ENCODE assay signal across 10 cellular contexts in the genomic region with DNA sequence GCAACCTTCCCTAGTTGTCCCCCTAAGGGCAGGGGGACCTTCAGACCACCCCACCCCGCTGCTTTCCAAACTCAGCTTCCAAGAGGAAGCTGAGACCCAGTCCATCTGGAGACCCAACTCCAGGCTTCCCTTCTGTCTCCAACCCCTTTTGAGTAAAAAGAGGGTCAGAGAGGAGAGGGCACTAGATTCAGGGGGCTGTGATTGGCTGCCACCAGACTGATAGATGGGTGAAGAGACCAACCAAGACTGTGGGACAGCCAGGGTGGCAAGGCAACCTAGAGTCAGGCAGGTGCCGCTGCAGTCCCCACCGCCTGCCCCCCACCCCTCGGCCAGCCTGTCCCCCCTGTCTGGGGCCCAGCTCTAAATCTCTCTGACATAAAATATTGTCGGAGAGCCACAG.
DNase-seq lines count a peak whose midpoint lies in the region; ATAC-seq and TF ChIP-seq lines count a peak whose summit lies in the region.
"Had no signal": no experiment of that assay in that cellular context is flagged by ENCODE, and none has a peak within 500 bp of the region (broad histone marks: within the 10 kb centered on the region; RNA-seq: fewer than 3 reads in every experiment).

No MANE protein-coding gene starts in this region.

- H3K9me3 Mint-ChIP-seq in activated CD8-positive, alpha-beta memory T cell treated with anti-CD3 and anti-CD28 coated beads, Interleukin-2, amount 10 ng/mL, durations not matched to agents 7 days and 5 days (ENCODE audit: low read depth): peaks cover 2% of the 10 kb centered on the region
- H3K9me3 Mint-ChIP-seq in central memory CD8-positive, alpha-beta T cell: no peaks in the 10 kb centered on the region
- H3K9me3 Mint-ChIP-seq in stimulated activated naive B cell treated with anti-CD40 and anti-IgM and Interleukin-4, amounts not matched to agents 10 μg/mL and 1 μg/mL and 100 μg/mL, for 72 hours: peaks cover 0 to 2% of the 10 kb centered on the region in 2 donors

- no peaks in the 10 kb centered on the region for H3K79me2 ChIP-seq in OCI-LY7 (ENCODE audit: insufficient read depth, low read depth, low read length)

- DNase-seq in activated CD8-positive, alpha-beta memory T cell treated with anti-CD3 and anti-CD28 coated beads, Interleukin-2, amount 10 ng/mL, durations not matched to agents 7 days and 5 days: no peak
- DNase-seq in activated CD8-positive, alpha-beta memory T cell treated with anti-CD3 and anti-CD28 coated beads, Interleukin-2, amount 50 U/mL, for 4 hours: no peak
- DNase-seq in OCI-LY7 (ENCODE audit: low spot score): peak; percentile 65
- DNase-seq in central memory CD8-positive, alpha-beta T cell (ENCODE audit: low spot score in 2 of 2): no peak
- DNase-seq in stimulated activated naive B cell treated with anti-CD40 and anti-IgM and Interleukin-4, amounts not matched to agents 10 μg/mL and 1 μg/mL and 100 μg/mL, for 72 hours: peak; percentile 80
- no peak for DNase-seq in NCI-H345 treated with DMSO at 0.1 percent for 48 hours (lab: John Stamatoyannopoulos, UW; ENCODE audit: unreplicated experiment)
- DNase-seq in omental fat pad (ENCODE audit: low spot score): no peak
- DNase-seq: thyroid gland had no signal

- intact Hi-C loops in OCI-LY7 (cut with micrococcal nuclease; ENCODE audit: unreplicated experiment): no loop called here

- ATAC-seq in activated CD8-positive, alpha-beta memory T cell treated with anti-CD3 and anti-CD28 coated beads, Interleukin-2, amount 10 ng/mL, durations not matched to agents 7 days and 5 days: peak; percentile 43
- no peak for ATAC-seq in central memory CD8-positive, alpha-beta T cell (replicated peaks; ENCODE audit: extremely low read depth, poor library complexity, severe bottlenecking)
- peak; percentile 94 to 95 for ATAC-seq in stimulated activated naive B cell treated with anti-CD40 and anti-IgM and Interleukin-4, amounts not matched to agents 10 μg/mL and 1 μg/mL and 100 μg/mL, for 72 hours (replicated peaks)
- ATAC-seq in HG02970 (IDR thresholded peaks at IDR 0.05; ENCODE audit: low FRiP score, unreplicated experiment) (no peak), omental fat pad (ENCODE audit: low FRiP score) (no peak)

- CTCF ChIA-PET in activated CD8-positive, alpha-beta memory T cell treated with anti-CD3 and anti-CD28 coated beads, Interleukin-2, amount 10 ng/mL, durations not matched to agents 7 days and 5 days (lab: Charles Lee): interaction anchor here (1.2 kb wide), 1 partner anchor 116 kb away, joined by 3 read pairs; no protein-coding TSS in a partner anchor
- CTCF ChIA-PET in OCI-LY7 (lab: Charles Lee; ENCODE audit: unreplicated experiment): no interaction called here

- no peak overlapping the region for H3K27ac Mint-ChIP-seq in activated CD8-positive, alpha-beta memory T cell treated with anti-CD3 and anti-CD28 coated beads, Interleukin-2, amount 10 ng/mL, durations not matched to agents 7 days and 5 days
- no peak overlapping the region for H3K27ac Mint-ChIP-seq in central memory CD8-positive, alpha-beta T cell (ENCODE audit: low read depth)
- H3K27ac Mint-ChIP-seq in stimulated activated naive B cell treated with anti-CD40 and anti-IgM and Interleukin-4, amounts not matched to agents 10 μg/mL and 1 μg/mL and 100 μg/mL, for 72 hours: peak overlapping the region; percentile 98

- H2AFZ ChIP-seq in OCI-LY7 (ENCODE audit: low read length): peak overlapping the region; percentile 27; the same call in 1 of the 2 replicates

- H3K4me3 Mint-ChIP-seq in activated CD8-positive, alpha-beta memory T cell treated with anti-CD3 and anti-CD28 coated beads, Interleukin-2, amount 10 ng/mL, durations not matched to agents 7 days and 5 days: peak overlapping the region; percentile 56
- peak overlapping the region; percentile 49 for H3K4me3 Mint-ChIP-seq in central memory CD8-positive, alpha-beta T cell
- H3K4me3 Mint-ChIP-seq in stimulated activated naive B cell treated with anti-CD40 and anti-IgM and Interleukin-4, amounts not matched to agents 10 μg/mL and 1 μg/mL and 100 μg/mL, for 72 hours: peak overlapping the region; percentile 90 to 96

- no peaks in the 10 kb centered on the region for H3K36me3 ChIP-seq in OCI-LY7 (ENCODE audit: insufficient read depth, low read length)
- H3K36me3 ChIP-seq: esophagus muscularis mucosa, thyroid gland had no signal

- H3K4me3 ChIP-seq in OCI-LY7 (ENCODE audit: low read depth, low read length, poor library complexity, severe bottlenecking): peak overlapping the region; percentile 49
- H3K4me3 ChIP-seq: esophagus muscularis mucosa, thyroid gland had no signal

- POLR2A ChIA-PET in OCI-LY7 (lab: Charles Lee): interaction anchor here (0.6 to 1.3 kb wide), 3 partner anchors 34 to 1544 kb away, joined by 3 to 5 read pairs (median 3); no protein-coding TSS in a partner anchor

- H3K27ac ChIP-seq in OCI-LY7 (ENCODE audit: low read depth, low read length, poor library complexity, severe bottlenecking): no peak overlapping the region
- H3K27ac ChIP-seq: esophagus muscularis mucosa, thyroid gland had no signal

- no peaks in the 10 kb centered on the region for H3K9me3 ChIP-seq in OCI-LY7 (ENCODE audit: low read length)
- H3K9me3 ChIP-seq: esophagus muscularis mucosa, thyroid gland had no signal

- TF ChIP-seq CTCF in OCI-LY7 (conservative IDR thresholded peaks at IDR 0.05; ENCODE audit: low read length) (0 out of 2 replicates have a peak, but pooled peaks have one; percentile 16), omental fat pad (IDR thresholded peaks at IDR 0.05) (no peak)

- H3K4me1 ChIP-seq in OCI-LY7 (ENCODE audit: insufficient read depth, low read length, poor library complexity, severe bottlenecking): peaks cover 26% of the 10 kb centered on the region
- H3K4me1 ChIP-seq: esophagus muscularis mucosa had no signal

- no peaks in the 10 kb centered on the region for H4K20me1 ChIP-seq in OCI-LY7 (ENCODE audit: insufficient read depth, low read length)

- H3K4me1 Mint-ChIP-seq in activated CD8-positive, alpha-beta memory T cell treated with anti-CD3 and anti-CD28 coated beads, Interleukin-2, amount 10 ng/mL, durations not matched to agents 7 days and 5 days: peaks cover 9% of the 10 kb centered on the region
- H3K4me1 Mint-ChIP-seq in central memory CD8-positive, alpha-beta T cell: peaks cover 17% of the 10 kb centered on the region
- H3K4me1 Mint-ChIP-seq in stimulated activated naive B cell treated with anti-CD40 and anti-IgM and Interleukin-4, amounts not matched to agents 10 μg/mL and 1 μg/mL and 100 μg/mL, for 72 hours: peaks cover 43 to 57% of the 10 kb centered on the region in 2 donors

- H3K27me3 Mint-ChIP-seq in activated CD8-positive, alpha-beta memory T cell treated with anti-CD3 and anti-CD28 coated beads, Interleukin-2, amount 10 ng/mL, durations not matched to agents 7 days and 5 days: peaks cover 18% of the 10 kb centered on the region
- peaks cover 71% of the 10 kb centered on the region for H3K27me3 Mint-ChIP-seq in central memory CD8-positive, alpha-beta T cell
- no peaks in the 10 kb centered on the region for H3K27me3 Mint-ChIP-seq in stimulated activated naive B cell treated with anti-CD40 and anti-IgM and Interleukin-4, amounts not matched to agents 10 μg/mL and 1 μg/mL and 100 μg/mL, for 72 hours

- no peaks in the 10 kb centered on the region for H3K36me3 Mint-ChIP-seq in activated CD8-positive, alpha-beta memory T cell treated with anti-CD3 and anti-CD28 coated beads, Interleukin-2, amount 10 ng/mL, durations not matched to agents 7 days and 5 days
- no peaks in the 10 kb centered on the region for H3K36me3 Mint-ChIP-seq in central memory CD8-positive, alpha-beta T cell (ENCODE audit: insufficient read depth)
- peaks cover 0 to 1% of the 10 kb centered on the region in 2 donors for H3K36me3 Mint-ChIP-seq in stimulated activated naive B cell treated with anti-CD40 and anti-IgM and Interleukin-4, amounts not matched to agents 10 μg/mL and 1 μg/mL and 100 μg/mL, for 72 hours

- no peaks in the 10 kb centered on the region for H3K9me2 ChIP-seq in OCI-LY7 (ENCODE audit: insufficient read depth, low read length)

- BruUV-seq in OCI-LY7 (replicated peaks; lab: Mats Ljungman, UMichigan): no TSS peak

- peak overlapping the region; percentile 48 for H3K4me2 ChIP-seq in OCI-LY7 (ENCODE audit: low read length)

Comparison
In these comparisons a context has a peak if more than half of its experiments do, and no peak if none do; other contexts are left out.
1. ATAC-seq: peak in activated CD8-positive, alpha-beta memory T cell treated with anti-CD3 and anti-CD28 coated beads, Interleukin-2, amount 10 ng/mL, durations not matched to agents 7 days and 5 days (single experiment) and stimulated activated naive B cell treated with anti-CD40 and anti-IgM and Interleukin-4, amounts not matched to agents 10 μg/mL and 1 μg/mL and 100 μg/mL, for 72 hours (2 of 2); none in central memory CD8-positive, alpha-beta T cell (single experiment), HG02970 (single experiment) and omental fat pad (single experiment).
2. DNase-seq: peak in OCI-LY7 (single experiment) and stimulated activated naive B cell treated with anti-CD40 and anti-IgM and Interleukin-4, amounts not matched to agents 10 μg/mL and 1 μg/mL and 100 μg/mL, for 72 hours (single experiment); none in activated CD8-positive, alpha-beta memory T cell treated with anti-CD3 and anti-CD28 coated beads, Interleukin-2, amount 10 ng/mL, durations not matched to agents 7 days and 5 days (single experiment), activated CD8-positive, alpha-beta memory T cell treated with anti-CD3 and anti-CD28 coated beads, Interleukin-2, amount 50 U/mL, for 4 hours (single experiment), central memory CD8-positive, alpha-beta T cell (0 of 2), NCI-H345 treated with DMSO at 0.1 percent for 48 hours (single experiment) and omental fat pad (single experiment).
3. Peak in every context shown above with its lines, with median percentiles within 50 percentile points of each other: H3K4me3 Mint-ChIP-seq.